In the genomic region with DNA sequence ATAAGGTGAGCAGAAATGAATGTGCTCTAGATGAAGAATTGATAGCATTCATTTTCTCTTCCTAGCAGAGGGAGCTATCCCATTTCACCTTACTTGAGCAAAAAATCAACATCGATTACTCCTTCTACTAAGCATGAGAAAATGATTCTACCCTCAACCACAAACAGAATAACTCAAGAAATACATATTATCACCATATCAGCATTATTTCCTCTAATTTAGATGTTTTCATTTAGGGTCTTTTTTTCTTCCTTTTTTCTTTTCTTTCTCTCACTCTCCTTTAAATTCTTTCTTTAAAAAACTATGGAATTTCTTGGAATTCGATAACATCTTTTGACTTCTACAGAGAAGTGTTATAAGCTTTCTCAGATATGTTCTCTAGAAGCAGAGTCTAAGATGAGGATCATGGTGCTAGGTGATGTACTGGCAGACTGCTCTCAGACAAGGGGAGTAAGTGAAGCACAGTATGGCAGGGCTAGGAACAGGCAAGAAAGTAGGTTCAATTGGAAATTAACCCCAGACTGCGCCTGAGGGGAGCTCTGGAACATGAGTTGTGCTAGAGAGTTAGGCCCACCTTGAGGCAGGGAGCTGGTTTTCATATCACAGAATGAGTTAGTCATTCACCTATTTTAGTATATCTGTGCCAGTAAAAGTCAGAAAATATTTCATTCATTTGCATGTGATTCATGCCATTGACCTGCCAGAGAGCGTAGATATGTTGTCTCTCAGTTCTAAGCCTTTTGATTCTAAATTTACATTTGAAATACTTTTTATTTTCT, we compare ENCODE assay signal across 24 cellular contexts.
DNase-seq lines count a peak whose midpoint lies in the region; ATAC-seq, FAIRE-seq and TF ChIP-seq lines count a peak whose summit lies in the region.
"Had no signal": no experiment of that assay in that cellular context is flagged by ENCODE, and none has a peak within 500 bp of the region (broad histone marks: within the 10 kb centered on the region; RNA-seq: fewer than 3 reads in every experiment).

No MANE protein-coding gene starts in this region.

- peaks cover 25% of the 10 kb centered on the region for H3K4me1 Mint-ChIP-seq in activated naive CD8-positive, alpha-beta T cell (ENCODE audit: low read depth)
- H3K4me1 Mint-ChIP-seq: B cell; IgD-negative memory B cell; naive thymus-derived CD8-positive, alpha-beta T cell had no signal

- H3K4me3 ChIP-seq in A549 (no peak overlapping the region), upper lobe of left lung (no peak overlapping the region), foreskin fibroblast (ENCODE audit: low read depth in 1 of 2, low read length in 2 of 2) (no peak overlapping the region)
- H3K4me3 ChIP-seq: body of pancreas, vagina had no signal

- TF ChIP-seq RAD21 in A549 (conservative IDR thresholded peaks at IDR 0.05 in 1 of 2, IDR thresholded peaks at IDR 0.05 in 1 of 2) = no peak

- POLR2A ChIA-PET in A549 (lab: Yijun Ruan, JAX) = no interaction called here

- H3K27ac ChIP-seq in A549 (no peak overlapping the region), upper lobe of left lung (no peak overlapping the region)
- H3K27ac ChIP-seq: body of pancreas, HL-60, vagina had no signal

- 4% methylated on average over 4 of the region's 4 CpGs for WGBS in A549 (ENCODE audit: missing lambda C conversion rate)
- WGBS in upper lobe of left lung, 2 donors = 85 to 86% methylated on average over 4 of the region's 4 CpGs

- peaks cover 2% of the 10 kb centered on the region for H3K27me3 Mint-ChIP-seq in activated naive CD8-positive, alpha-beta T cell
- H3K27me3 Mint-ChIP-seq: B cell had no signal

- TF ChIP-seq EP300 in A549 (IDR thresholded peaks at IDR 0.05) (no peak), upper lobe of left lung (IDR thresholded peaks at IDR 0.05) (no peak)

- H3K27me3 ChIP-seq in upper lobe of left lung = no peaks in the 10 kb centered on the region
- H3K27me3 ChIP-seq: body of pancreas, vagina had no signal

- peak; percentile 70 to 77 for ATAC-seq in activated CD4-positive, CD25-positive, alpha-beta regulatory T cell treated with anti-CD3 and anti-CD28 coated beads, Interleukin-2, amount 50 U/mL, for 24 hours
- ATAC-seq in A549 (no peak), upper lobe of left lung (ENCODE audit: low FRiP score in 2 of 2) (no peak)
- ATAC-seq: body of pancreas; left lobe of liver; naive thymus-derived CD8-positive, alpha-beta T cell had no signal

- H3K4me3 Mint-ChIP-seq in activated naive CD8-positive, alpha-beta T cell = peak overlapping the region; percentile 30
- H3K4me3 Mint-ChIP-seq: B cell; HFFc6; IgD-negative memory B cell; naive thymus-derived CD8-positive, alpha-beta T cell had no signal

- H3K4me1 ChIP-seq in A549 (no peaks in the 10 kb centered on the region), upper lobe of left lung (no peaks in the 10 kb centered on the region)
- H3K4me1 ChIP-seq: body of pancreas, vagina had no signal

- CTCF ChIA-PET in A549 (lab: Yijun Ruan, JAX) = no interaction called here

- DNase-seq in activated CD4-positive, CD25-positive, alpha-beta regulatory T cell (lab: John Stamatoyannopoulos, UW) = no peak
- DNase-seq in A549 (ENCODE audit: low read depth in 1 of 2, low spot score in 1 of 2) = no peak
- DNase-seq in stimulated activated CD4-positive, alpha-beta T cell treated with anti-CD3 and anti-CD28 coated beads, Interleukin-2, amount 100 ng/mL, for 48 hours = peak; percentile 30 to 36
- no peak for DNase-seq in upper lobe of left lung
- no peak for DNase-seq in NCI-H1417 treated with DMSO at 0.1 percent for 48 hours (lab: John Stamatoyannopoulos, UW)
- no peak for DNase-seq in foreskin fibroblast
- DNase-seq: 8988T; body of pancreas; DMS79 treated with DMSO at 0.1 percent for 48 hours; HFFc6; MM.1S; naive thymus-derived CD8-positive, alpha-beta T cell; NCI-H2171; NCI-H774; Right ventricle myocardium superior had no signal

- no peak overlapping the region for H3K4me2 ChIP-seq in A549

- H3K9me3 Mint-ChIP-seq in activated naive CD8-positive, alpha-beta T cell (ENCODE audit: low read depth) = no peaks in the 10 kb centered on the region
- H3K9me3 Mint-ChIP-seq: IgD-negative memory B cell had no signal

- H3K9me3 ChIP-seq in A549 = no peaks in the 10 kb centered on the region
- H3K9me3 ChIP-seq in upper lobe of left lung = no peaks in the 10 kb centered on the region
- H3K9me3 ChIP-seq: body of pancreas, vagina had no signal

- H3K36me3 Mint-ChIP-seq in activated naive CD8-positive, alpha-beta T cell = no peaks in the 10 kb centered on the region
- H3K36me3 Mint-ChIP-seq: IgD-negative memory B cell; naive thymus-derived CD8-positive, alpha-beta T cell had no signal

- H3K36me3 ChIP-seq in upper lobe of left lung = no peaks in the 10 kb centered on the region
- H3K36me3 ChIP-seq: vagina had no signal

- no peak for TF ChIP-seq POLR2A in A549 (IDR thresholded peaks at IDR 0.05; ENCODE audit: low read length)
- no peak for TF ChIP-seq POLR2A in upper lobe of left lung (IDR thresholded peaks at IDR 0.05)

- H3K27ac Mint-ChIP-seq in activated naive CD8-positive, alpha-beta T cell = peak overlapping the region; percentile 88
- H3K27ac Mint-ChIP-seq: B cell; HFFc6; IgD-negative memory B cell; naive thymus-derived CD8-positive, alpha-beta T cell had no signal

- TF ChIP-seq CTCF in A549 (IDR thresholded peaks at IDR 0.05) (no peak), upper lobe of left lung (IDR thresholded peaks at IDR 0.05) (no peak), foreskin fibroblast (IDR thresholded peaks at IDR 0.05; ENCODE audit: low read depth, low read length) (no peak)

- no peak for FAIRE-seq in A549 (lab: Jason Lieb, UNC)
- FAIRE-seq: colon, GM12891 had no signal

TF ChIP-seq in A549, 52 proteins besides CTCF, POLR2A, EP300 and RAD21:
- TF ChIP-seq HES2 (IDR thresholded peaks at IDR 0.05) (no peak), MAFK (IDR thresholded peaks at IDR 0.05; ENCODE audit: partially characterized antibody) (peak; percentile 41), MAZ (IDR thresholded peaks at IDR 0.05; ENCODE audit: borderline replicate concordance, low read depth, low read length) (no peak)

Comparison
In these comparisons a context has a peak if more than half of its experiments do, and no peak if none do; other contexts are left out.
1. ATAC-seq: peak in activated CD4-positive, CD25-positive, alpha-beta regulatory T cell treated with anti-CD3 and anti-CD28 coated beads, Interleukin-2, amount 50 U/mL, for 24 hours (2 of 2); none in A549 (0 of 2) and upper lobe of left lung (0 of 2).
2. DNase-seq: peak in stimulated activated CD4-positive, alpha-beta T cell treated with anti-CD3 and anti-CD28 coated beads, Interleukin-2, amount 100 ng/mL, for 48 hours (2 of 2); none in activated CD4-positive, CD25-positive, alpha-beta regulatory T cell (0 of 4), A549 (0 of 2), upper lobe of left lung (0 of 2), NCI-H1417 treated with DMSO at 0.1 percent for 48 hours (single experiment) and foreskin fibroblast (0 of 2).